ENCODE assay signal across 24 cellular contexts in the genomic region with DNA sequence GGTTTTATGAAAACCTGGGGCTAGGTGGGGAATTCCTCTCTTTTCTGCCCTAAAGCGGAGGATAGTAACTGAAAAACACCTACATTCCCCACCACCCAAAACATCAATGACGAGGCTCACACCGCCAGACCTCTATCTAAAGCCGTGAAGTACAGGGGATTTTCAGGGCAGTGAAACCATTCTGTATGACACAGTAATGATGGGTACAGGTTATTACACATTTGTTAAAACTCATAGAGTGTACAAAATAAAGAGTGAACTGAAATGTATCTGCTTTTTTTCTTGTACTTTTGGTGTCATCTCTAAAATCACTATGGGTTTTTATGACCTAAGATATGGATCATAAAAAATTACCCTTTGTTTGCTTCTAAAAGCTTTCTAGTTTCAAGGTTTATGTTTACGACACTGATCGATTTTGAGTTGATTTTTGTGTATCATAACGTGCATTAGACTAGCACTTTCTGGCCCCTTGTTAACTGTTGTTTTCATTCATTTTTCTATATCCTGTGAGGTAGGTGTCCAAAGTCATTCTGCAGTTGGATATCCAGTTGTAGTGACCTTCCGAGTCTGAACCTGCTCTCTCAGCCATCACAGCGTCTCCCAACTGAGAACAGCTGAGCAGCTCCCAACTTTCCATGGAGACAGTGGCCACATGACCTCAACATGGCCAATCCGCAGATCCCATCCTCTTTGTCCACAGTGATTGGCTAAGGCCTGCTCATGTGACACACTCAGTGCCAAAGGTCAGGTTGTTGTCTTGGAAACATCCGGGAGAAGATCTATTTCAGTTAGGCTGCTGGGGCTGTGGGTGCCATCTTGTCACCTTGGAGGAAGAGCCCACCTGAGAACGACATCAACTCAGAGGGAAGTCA. TPM values are rescaled to one million over a fixed set of nuclear protein-coding genes. Genes with fewer than 3 reads are reported as not detected.
DNase-seq lines count a peak whose midpoint lies in the region; ATAC-seq and TF ChIP-seq lines count a peak whose summit lies in the region.
"Had no signal": no experiment of that assay in that cellular context is flagged by ENCODE, and none has a peak within 500 bp of the region (broad histone marks: within the 10 kb centered on the region; RNA-seq: fewer than 3 reads in every experiment).

No MANE protein-coding gene starts in this region.

- no peak overlapping the region for H4K91ac ChIP-seq in neuronal stem cell (ENCODE audit: low read depth, low read length, poor library complexity)

- POLR2A ChIA-PET in activated CD8-positive, alpha-beta T cell treated with anti-CD3 and anti-CD28 coated beads for 36 hours (lab: Charles Lee), result no interaction called here

- no CpG with 5 or more reads among the region's 12 CpGs for WGBS in neuronal stem cell (ENCODE audit: extremely low coverage in 2 of 2, insufficient read length in 2 of 2, insufficient replicate concordance in 1 of 2), 2 donors

- no peak overlapping the region for H3K4me2 ChIP-seq in neuronal stem cell (ENCODE audit: insufficient read depth, low read length, poor library complexity, severe bottlenecking)

- H2BK5ac ChIP-seq in neuronal stem cell (ENCODE audit: low read length), result no peak overlapping the region

- H3K4ac ChIP-seq in neuronal stem cell (ENCODE audit: low read length), result no peak overlapping the region

- H3K4me1 ChIP-seq in neuronal stem cell (ENCODE audit: control insufficient read depth in 2 of 2, insufficient read depth in 1 of 2, low read depth in 1 of 2, low read length in 2 of 2), result no peaks in the 10 kb centered on the region
- H3K4me1 ChIP-seq: body of pancreas, Caco-2, suprapubic skin had no signal

- H3K9me3 ChIP-seq in neuronal stem cell (replicated peaks in 1 of 2; ENCODE audit: control insufficient read depth in 2 of 2, insufficient read depth in 1 of 2, low read depth in 1 of 2, low read length in 2 of 2), result peaks cover 0 to 11% of the 10 kb centered on the region in 2 donors
- H3K9me3 ChIP-seq: body of pancreas, suprapubic skin had no signal

- CTCF ChIA-PET in activated CD8-positive, alpha-beta T cell treated with anti-CD3 and anti-CD28 coated beads for 36 hours (lab: Charles Lee), result no interaction called here

- H2BK12ac ChIP-seq in neuronal stem cell (ENCODE audit: low read length), result no peak overlapping the region

- H3K36me3 ChIP-seq in neuronal stem cell (replicated peaks in 1 of 2; ENCODE audit: control insufficient read depth in 2 of 2, insufficient read depth in 2 of 2, low read length in 2 of 2), result no peaks in the 10 kb centered on the region
- H3K36me3 ChIP-seq: suprapubic skin had no signal

- H3K4me3 ChIP-seq in neuronal stem cell (ENCODE audit: low read length in 2 of 2), result no peak overlapping the region
- H3K4me3 ChIP-seq: body of pancreas, suprapubic skin had no signal

- H3K27me3 ChIP-seq in neuronal stem cell (ENCODE audit: control insufficient read depth in 3 of 3, insufficient read depth in 3 of 3, low read depth in 1 of 3, low read length in 3 of 3), result peaks cover 0 to 6% (median 0%) of the 10 kb centered on the region in 3 experiments
- H3K27me3 ChIP-seq: body of pancreas, suprapubic skin had no signal

- H4K8ac ChIP-seq in neuronal stem cell (ENCODE audit: low read depth, low read length), result no peak overlapping the region

- no peak overlapping the region for H2BK120ac ChIP-seq in neuronal stem cell (ENCODE audit: low read depth, low read length)

- ATAC-seq in activated CD8-positive, alpha-beta T cell treated with anti-CD3 and anti-CD28 coated beads for 36 hours, result peak; percentile 82
- ATAC-seq in GM19351 (IDR thresholded peaks at IDR 0.05; ENCODE audit: unreplicated experiment) (no peak), GM19455 (IDR thresholded peaks at IDR 0.05; ENCODE audit: unreplicated experiment) (no peak)
- ATAC-seq: body of pancreas had no signal

- no peak overlapping the region for H3K9ac ChIP-seq in neuronal stem cell (ENCODE audit: low read depth, low read length, poor library complexity)

- no peak for TF ChIP-seq CTCF in GM13977 (IDR thresholded peaks at IDR 0.05; ENCODE audit: extremely low read depth, insufficient read depth, missing control alignments)
- no peak for TF ChIP-seq CTCF in activated CD8-positive, alpha-beta T cell treated with anti-CD3 and anti-CD28 coated beads for 36 hours (IDR thresholded peaks at IDR 0.05)

- peak overlapping the region; percentile 63 for H3K27ac Mint-ChIP-seq in activated CD8-positive, alpha-beta T cell treated with anti-CD3 and anti-CD28 coated beads for 36 hours
- H3K27ac Mint-ChIP-seq: mesothelial cell of epicardium had no signal

- no peak overlapping the region for H2AK5ac ChIP-seq in neuronal stem cell (ENCODE audit: low read depth, low read length)

- H3K79me1 ChIP-seq in neuronal stem cell (ENCODE audit: low read depth, low read length), result no peaks in the 10 kb centered on the region

- H2AFZ ChIP-seq in neuronal stem cell (ENCODE audit: low read length), result peak overlapping the region; percentile 71

- H3K4me1 Mint-ChIP-seq in activated CD8-positive, alpha-beta T cell treated with anti-CD3 and anti-CD28 coated beads for 36 hours (ENCODE audit: low read depth), result peaks cover 42% of the 10 kb centered on the region
- H3K4me1 Mint-ChIP-seq: mesothelial cell of epicardium had no signal

- in situ Hi-C loops in GM13977 (cut with MboI; ENCODE audit: low pct_unique_long_range_greater_than_20kb, low sequenced_read_pairs, unreplicated experiment), result no loop called here

- H3K9me3 Mint-ChIP-seq in activated CD8-positive, alpha-beta T cell treated with anti-CD3 and anti-CD28 coated beads for 36 hours, result peaks cover 2% of the 10 kb centered on the region

- no peak overlapping the region for H2BK15ac ChIP-seq in neuronal stem cell (ENCODE audit: low read length)

- no peak overlapping the region for H3K23ac ChIP-seq in neuronal stem cell (ENCODE audit: low read depth, low read length, poor library complexity)

- H3K14ac ChIP-seq in neuronal stem cell (ENCODE audit: low read length), result no peak overlapping the region

- no peak overlapping the region for H3K18ac ChIP-seq in neuronal stem cell (ENCODE audit: low read length)

- no peak overlapping the region for H3K27ac ChIP-seq in neuronal stem cell (replicated peaks; ENCODE audit: low read length)
- H3K27ac ChIP-seq: body of pancreas, suprapubic skin had no signal

- H3K36me3 Mint-ChIP-seq in activated CD8-positive, alpha-beta T cell treated with anti-CD3 and anti-CD28 coated beads for 36 hours (ENCODE audit: low read depth), result peaks cover 3% of the 10 kb centered on the region
- H3K36me3 Mint-ChIP-seq: mesothelial cell of epicardium had no signal

- no peak overlapping the region for H3K4me3 Mint-ChIP-seq in activated CD8-positive, alpha-beta T cell treated with anti-CD3 and anti-CD28 coated beads for 36 hours
- H3K4me3 Mint-ChIP-seq: mesothelial cell of epicardium had no signal

- DNase-seq in activated T-cell treated with anti-CD3 and anti-CD28 coated beads for 24 hours (ENCODE audit: low read depth) (peak; percentile 23), GM13977 (ENCODE audit: low spot score) (peak; percentile 37), neuronal stem cell (ENCODE audit: low spot score) (no peak), NCI-H526 (lab: John Stamatoyannopoulos, UW) (no peak)
- DNase-seq in activated T-cell treated with anti-CD3 and anti-CD28 coated beads, Interleukin-2, amount 50 U/mL, for 1 hour, result no peak
- peak; percentile 55 for DNase-seq in activated CD8-positive, alpha-beta T cell treated with anti-CD3 and anti-CD28 coated beads for 36 hours
- DNase-seq: activated gamma-delta T cell, body of pancreas, dermis blood vessel endothelial cell, IMR-90, NCI-H2029, NCI-H524 treated with DMSO at 0.1 percent for 48 hours, SHP77 had no signal

- no peaks in the 10 kb centered on the region for H3K27me3 Mint-ChIP-seq in activated CD8-positive, alpha-beta T cell treated with anti-CD3 and anti-CD28 coated beads for 36 hours

- intact Hi-C loops in activated CD8-positive, alpha-beta T cell treated with anti-CD3 and anti-CD28 coated beads for 36 hours (cut with micrococcal nuclease), result no loop called here

RNA-seq across cellular contexts. Expression of a gene that starts 10.3 kb away (rescaled TPM):
- not detected for total RNA-seq in activated CD8-positive, alpha-beta T cell treated with anti-CD3 and anti-CD28 coated beads for 36 hours
- polyA plus RNA-seq in neuronal stem cell (2013, experiment 1 of 2), result not detected
- polyA plus RNA-seq in neuronal stem cell (2013, experiment 2 of 2), result not detected
- total RNA-seq: body of pancreas, Caco-2, dermis blood vessel endothelial cell, epithelial cell of proximal tubule, frontal cortex, G401, IMR-90, mesothelial cell of epicardium, OCI-LY7, pulmonary artery endothelial cell, suprapubic skin had no signal
- polyA plus RNA-seq: IMR-90, neural cell had no signal

RNA-seq across cellular contexts. Expression of a gene that starts 19.4 kb away (rescaled TPM):
- total RNA-seq in activated CD8-positive, alpha-beta T cell treated with anti-CD3 and anti-CD28 coated beads for 36 hours, result not detected
- not detected for polyA plus RNA-seq in neuronal stem cell (2013, experiment 1 of 2)
- not detected for polyA plus RNA-seq in neuronal stem cell (2013, experiment 2 of 2)
- total RNA-seq: body of pancreas, Caco-2, dermis blood vessel endothelial cell, epithelial cell of proximal tubule, frontal cortex, G401, IMR-90, mesothelial cell of epicardium, OCI-LY7, pulmonary artery endothelial cell, suprapubic skin had no signal
- polyA plus RNA-seq: IMR-90, neural cell had no signal

RNA-seq across cellular contexts. Expression of a gene that starts 29.0 kb away (rescaled TPM):
- not detected for total RNA-seq in activated CD8-positive, alpha-beta T cell treated with anti-CD3 and anti-CD28 coated beads for 36 hours
- not detected for polyA plus RNA-seq in neuronal stem cell (2013, experiment 1 of 2)
- polyA plus RNA-seq in neuronal stem cell (2013, experiment 2 of 2), result not detected
- total RNA-seq: body of pancreas, Caco-2, dermis blood vessel endothelial cell, epithelial cell of proximal tubule, frontal cortex, G401, IMR-90, mesothelial cell of epicardium, OCI-LY7, pulmonary artery endothelial cell, suprapubic skin had no signal
- polyA plus RNA-seq: IMR-90, neural cell had no signal

RNA-seq across cellular contexts. Expression of a gene that starts 38.2 kb away (rescaled TPM):
- total RNA-seq in activated CD8-positive, alpha-beta T cell treated with anti-CD3 and anti-CD28 coated beads for 36 hours, result not detected
- polyA plus RNA-seq in neuronal stem cell (2013, experiment 1 of 2), result not detected
- polyA plus RNA-seq in neuronal stem cell (2013, experiment 2 of 2), result not detected
- total RNA-seq: body of pancreas, Caco-2, dermis blood vessel endothelial cell, epithelial cell of proximal tubule, frontal cortex, IMR-90, mesothelial cell of epicardium, OCI-LY7, pulmonary artery endothelial cell, suprapubic skin had no signal
- polyA plus RNA-seq: IMR-90, neural cell had no signal

RNA-seq across cellular contexts. Expression of a gene that starts 47.5 kb away (rescaled TPM):
- total RNA-seq in activated CD8-positive, alpha-beta T cell treated with anti-CD3 and anti-CD28 coated beads for 36 hours, result not detected
- not detected for polyA plus RNA-seq in neuronal stem cell (2013, experiment 1 of 2)
- polyA plus RNA-seq in neuronal stem cell (2013, experiment 2 of 2), result not detected
- total RNA-seq: body of pancreas, Caco-2, dermis blood vessel endothelial cell, epithelial cell of proximal tubule, frontal cortex, IMR-90, mesothelial cell of epicardium, OCI-LY7, pulmonary artery endothelial cell, suprapubic skin had no signal
- polyA plus RNA-seq: IMR-90, neural cell had no signal

Comparison
In these comparisons a context has a peak if more than half of its experiments do, and no peak if none do; other contexts are left out.
1. DNase-seq: peak in activated T-cell treated with anti-CD3 and anti-CD28 coated beads for 24 hours (single experiment), GM13977 (single experiment) and activated CD8-positive, alpha-beta T cell treated with anti-CD3 and anti-CD28 coated beads for 36 hours (single experiment); none in activated T-cell treated with anti-CD3 and anti-CD28 coated beads, Interleukin-2, amount 50 U/mL, for 1 hour (single experiment), neuronal stem cell (single experiment) and NCI-H526 (0 of 2).